ENCODE assay signal across 1 cellular context in genomic region chr2:217622205-217622621, GRCh38.
A peak's percentile ranks its signal among the peaks of the same experiment; 100 is the strongest.
TF ChIP-seq lines count a peak whose summit lies in the region.

No MANE protein-coding gene starts in this region.

TF ChIP-seq in liver, 16 proteins besides CTCF, POLR2A, EP300 and RAD21 (continued from another document):
- TF ChIP-seq REST (IDR thresholded peaks at IDR 0.05) (peak; percentile 15), RXRA (IDR thresholded peaks at IDR 0.05) (peak; percentile 40 to 61), GABPA (IDR thresholded peaks at IDR 0.05 in 1 of 2, conservative IDR thresholded peaks at IDR 0.05 in 1 of 2) (no peak), JUND (IDR thresholded peaks at IDR 0.05) (peak in 1 of 2 donors; percentile 24), NR2F2 (IDR thresholded peaks at IDR 0.05) (peak; percentile 83), HNF4A (conservative IDR thresholded peaks at IDR 0.05) (no peak), FOXA2 (IDR thresholded peaks at IDR 0.05) (no peak)
